In the genomic region with DNA sequence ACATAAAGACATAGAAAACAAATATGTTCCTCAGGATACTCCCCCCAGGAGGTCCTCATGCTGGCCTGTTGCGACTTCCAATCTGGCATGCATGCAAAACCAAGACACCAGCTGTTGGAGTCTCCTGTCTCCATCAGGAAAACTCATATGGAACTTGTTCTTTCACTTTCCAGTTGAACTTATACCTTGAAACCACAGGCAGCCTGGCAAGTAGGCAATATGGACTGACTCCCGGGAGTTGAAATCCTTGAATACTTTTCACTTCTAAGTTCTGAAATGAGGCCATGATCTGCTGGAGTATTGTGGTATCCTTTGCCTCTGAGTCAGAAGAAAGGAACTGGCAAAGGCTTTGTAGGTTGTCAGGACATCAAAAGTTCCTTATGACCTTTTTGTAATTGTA, we compare ENCODE assay signal across 31 cellular contexts.
DNase-seq lines count a peak whose midpoint lies in the region; TF ChIP-seq lines count a peak whose summit lies in the region.
"Had no signal": no experiment of that assay in that cellular context is flagged by ENCODE, and none has a peak within 500 bp of the region (broad histone marks: within the 10 kb centered on the region; RNA-seq: fewer than 3 reads in every experiment).

No MANE protein-coding gene starts in this region.

- no peak overlapping the region for H2BK5ac ChIP-seq in mesenchymal stem cell (ENCODE audit: low read depth, low read length, poor library complexity, severe bottlenecking)

- H3K4me1 Mint-ChIP-seq in CD8-positive, alpha-beta memory T cell = no peaks in the 10 kb centered on the region
- H3K4me1 Mint-ChIP-seq: activated CD4-positive, alpha-beta T cell treated with anti-CD3 and anti-CD28 coated beads, Interleukin-2, amount 10 ng/mL, durations not matched to agents 7 days and 5 days; activated naive CD8-positive, alpha-beta T cell treated with anti-CD3 and anti-CD28 coated beads, Interleukin-2, amount 50 U/mL, for 24 hours; endodermal cell; natural killer cell had no signal

- H3K4me3 ChIP-seq in choroid plexus epithelial cell (ENCODE audit: low read depth, low read length) (no peak overlapping the region), mesenchymal stem cell (ENCODE audit: insufficient read depth in 1 of 2, low read depth in 1 of 2, low read length in 2 of 2) (no peak overlapping the region)
- no peak overlapping the region for H3K4me3 ChIP-seq in CD8-positive, alpha-beta memory T cell (ENCODE audit: low read length)
- H3K4me3 ChIP-seq: esophagus muscularis mucosa, PC-9, spleen had no signal

- no peak overlapping the region for H3K4ac ChIP-seq in mesenchymal stem cell (ENCODE audit: low read depth in 1 of 2, low read length in 2 of 2)

- no peaks in the 10 kb centered on the region for H3K79me1 ChIP-seq in mesenchymal stem cell (replicated peaks; ENCODE audit: low read length, poor library complexity, severe bottlenecking)

- POLR2A ChIA-PET in CD8-positive, alpha-beta memory T cell (lab: Charles Lee) = no interaction called here

- DNase-seq in AG20443 (ENCODE audit: low spot score) = peak; percentile 53
- DNase-seq in RPMI7951 (ENCODE audit: low read depth) = peak; percentile 87
- DNase-seq in choroid plexus epithelial cell (ENCODE audit: low read depth) = peak; percentile 83
- peak; percentile 2 for DNase-seq in mesenchymal stem cell
- DNase-seq in G401 (ENCODE audit: low spot score) = no peak
- no peak for DNase-seq in CD8-positive, alpha-beta memory T cell
- DNase-seq in NCI-H69 (lab: John Stamatoyannopoulos, UW) = no peak
- DNase-seq in NCI-H128 (lab: John Stamatoyannopoulos, UW; ENCODE audit: unreplicated experiment) = no peak
- DNase-seq: activated CD4-positive, alpha-beta T cell treated with anti-CD3 and anti-CD28 coated beads, Interleukin-2, amount 10 ng/mL, durations not matched to agents 7 days and 5 days; activated naive CD8-positive, alpha-beta T cell treated with anti-CD3 and anti-CD28 coated beads, Interleukin-2, amount 50 U/mL, for 24 hours; activated T-cell treated with anti-CD3 and anti-CD28 coated beads, Interleukin-2, amount 50 U/mL, for 4 hours; Calu3; cortex of kidney; endodermal cell; glutamatergic neuron; HFFc6; kidney; MV-4-11; natural killer cell; NCI-H146; NCI-H524 treated with DMSO at 0.1 percent for 48 hours; PC-9; retina; Right ventricle myocardium superior; spleen; stimulated activated CD4-positive, alpha-beta T cell treated with anti-CD3 and anti-CD28 coated beads, Interleukin-2, amount 100 ng/mL, for 48 hours; WERI-Rb-1 had no signal

- H2BK15ac ChIP-seq in mesenchymal stem cell (ENCODE audit: low read depth, poor library complexity, severe bottlenecking) = no peak overlapping the region

- no peak overlapping the region for H3K9ac ChIP-seq in mesenchymal stem cell (ENCODE audit: low read length)
- H3K9ac ChIP-seq: KMS-11 had no signal

- no peak overlapping the region for H3K4me3 Mint-ChIP-seq in CD8-positive, alpha-beta memory T cell
- H3K4me3 Mint-ChIP-seq: activated CD4-positive, alpha-beta T cell treated with anti-CD3 and anti-CD28 coated beads, Interleukin-2, amount 10 ng/mL, durations not matched to agents 7 days and 5 days; activated naive CD8-positive, alpha-beta T cell treated with anti-CD3 and anti-CD28 coated beads, Interleukin-2, amount 50 U/mL, for 24 hours; activated T-cell treated with anti-CD3 and anti-CD28 coated beads, Interleukin-2, amount 50 U/mL, for 4 hours; endodermal cell; HFFc6; natural killer cell; T-helper 2 cell treated with Interferon-gamma antibody and Interleukin-4, amounts not matched to agents 5 μg/mL and 100 μg/mL, for 36 hours had no signal

- no peak overlapping the region for H2AFZ ChIP-seq in mesenchymal stem cell (ENCODE audit: low read depth, low read length)
- H2AFZ ChIP-seq: PC-9 had no signal

- no peak overlapping the region for H2BK12ac ChIP-seq in mesenchymal stem cell (ENCODE audit: low read length in 2 of 2)

- no peaks in the 10 kb centered on the region for H3K4me1 ChIP-seq in mesenchymal stem cell (ENCODE audit: control insufficient read depth, insufficient read depth, low read depth, low read length)
- no peaks in the 10 kb centered on the region for H3K4me1 ChIP-seq in CD8-positive, alpha-beta memory T cell (ENCODE audit: insufficient read depth, low read length)
- H3K4me1 ChIP-seq: esophagus muscularis mucosa, spleen had no signal

- WGBS in mesenchymal stem cell = 84% methylated on average over 2 of the region's 2 CpGs

- no peak overlapping the region for H3K27ac ChIP-seq in mesenchymal stem cell (ENCODE audit: low read length, poor library complexity, severe bottlenecking)
- H3K27ac ChIP-seq in CD8-positive, alpha-beta memory T cell (ENCODE audit: low read depth, low read length) = no peak overlapping the region
- H3K27ac ChIP-seq: C4-2B, esophagus muscularis mucosa, KMS-11, PC-9, spleen, WERI-Rb-1 had no signal

- no peak overlapping the region for H2BK120ac ChIP-seq in mesenchymal stem cell (ENCODE audit: low read depth, low read length)

- no peaks in the 10 kb centered on the region for H3K36me3 ChIP-seq in mesenchymal stem cell (ENCODE audit: control insufficient read depth in 1 of 2, insufficient read depth in 2 of 2, low read depth in 1 of 2, low read length in 2 of 2)
- H3K36me3 ChIP-seq in CD8-positive, alpha-beta memory T cell (ENCODE audit: insufficient read depth, low read length) = no peaks in the 10 kb centered on the region
- H3K36me3 ChIP-seq: esophagus muscularis mucosa, spleen, WERI-Rb-1 had no signal

- peaks cover 0 to 4% (median 0%) of the 10 kb centered on the region in 5 donors for H3K9me3 Mint-ChIP-seq in CD8-positive, alpha-beta memory T cell
- H3K9me3 Mint-ChIP-seq: activated CD4-positive, alpha-beta T cell treated with anti-CD3 and anti-CD28 coated beads, Interleukin-2, amount 10 ng/mL, durations not matched to agents 7 days and 5 days; activated naive CD8-positive, alpha-beta T cell treated with anti-CD3 and anti-CD28 coated beads, Interleukin-2, amount 50 U/mL, for 24 hours; activated T-cell treated with anti-CD3 and anti-CD28 coated beads, Interleukin-2, amount 50 U/mL, for 4 hours; HFFc6; natural killer cell; T-helper 2 cell treated with Interferon-gamma antibody and Interleukin-4, amounts not matched to agents 5 μg/mL and 100 μg/mL, for 36 hours had no signal

- CTCF ChIA-PET in CD8-positive, alpha-beta memory T cell (lab: Charles Lee) = no interaction called here

- H3K27ac Mint-ChIP-seq in CD8-positive, alpha-beta memory T cell = peak overlapping the region in 1 of 8 donors; percentile 34
- H3K27ac Mint-ChIP-seq: activated CD4-positive, alpha-beta T cell treated with anti-CD3 and anti-CD28 coated beads, Interleukin-2, amount 10 ng/mL, durations not matched to agents 7 days and 5 days; activated naive CD8-positive, alpha-beta T cell treated with anti-CD3 and anti-CD28 coated beads, Interleukin-2, amount 50 U/mL, for 24 hours; endodermal cell; HFFc6; natural killer cell; T-helper 2 cell treated with Interferon-gamma antibody and Interleukin-4, amounts not matched to agents 5 μg/mL and 100 μg/mL, for 36 hours had no signal

- TF ChIP-seq CTCF in choroid plexus epithelial cell (conservative IDR thresholded peaks at IDR 0.05; ENCODE audit: low read depth, low read length) = no peak

- no peak overlapping the region for H4K8ac ChIP-seq in mesenchymal stem cell (ENCODE audit: low read length)

- H3K14ac ChIP-seq in mesenchymal stem cell (ENCODE audit: low read length in 2 of 2) = no peak overlapping the region

- in situ Hi-C loops in G401 (cut with HindIII; ENCODE audit: low sequenced_read_pairs) = no loop called here

- no peaks in the 10 kb centered on the region for H3K36me3 Mint-ChIP-seq in CD8-positive, alpha-beta memory T cell
- H3K36me3 Mint-ChIP-seq: natural killer cell had no signal

- H4K91ac ChIP-seq in mesenchymal stem cell (ENCODE audit: low read length) = no peak overlapping the region

- H2AK5ac ChIP-seq in mesenchymal stem cell (ENCODE audit: low read length, severe bottlenecking) = no peak overlapping the region

- no peaks in the 10 kb centered on the region for H3K27me3 Mint-ChIP-seq in CD8-positive, alpha-beta memory T cell
- H3K27me3 Mint-ChIP-seq: activated CD4-positive, alpha-beta T cell treated with anti-CD3 and anti-CD28 coated beads, Interleukin-2, amount 10 ng/mL, durations not matched to agents 7 days and 5 days; activated naive CD8-positive, alpha-beta T cell treated with anti-CD3 and anti-CD28 coated beads, Interleukin-2, amount 50 U/mL, for 24 hours had no signal

- H3K23ac ChIP-seq in mesenchymal stem cell (ENCODE audit: low read length in 2 of 2) = no peak overlapping the region

- H3K4me2 ChIP-seq in mesenchymal stem cell (ENCODE audit: low read length, poor library complexity, severe bottlenecking) = no peak overlapping the region
- H3K4me2 ChIP-seq: KMS-11, PC-9 had no signal

- no peak overlapping the region for H3K18ac ChIP-seq in mesenchymal stem cell (ENCODE audit: low read depth in 1 of 2, low read length in 2 of 2)

- H3K27me3 ChIP-seq in mesenchymal stem cell (ENCODE audit: control insufficient read depth in 1 of 2, insufficient read depth in 1 of 2, low read length in 2 of 2) = peaks cover 0 to 2% of the 10 kb centered on the region in 2 experiments
- no peaks in the 10 kb centered on the region for H3K27me3 ChIP-seq in CD8-positive, alpha-beta memory T cell (ENCODE audit: insufficient read depth, low read length, poor library complexity, severe bottlenecking)
- H3K27me3 ChIP-seq: esophagus muscularis mucosa, spleen had no signal

- H3K9me3 ChIP-seq in mesenchymal stem cell (ENCODE audit: control insufficient read depth, low read length) = peaks cover under 1% of the 10 kb centered on the region
- no peaks in the 10 kb centered on the region for H3K9me3 ChIP-seq in CD8-positive, alpha-beta memory T cell (ENCODE audit: low read length)
- H3K9me3 ChIP-seq: esophagus muscularis mucosa, spleen had no signal

Comparison
In these comparisons a context has a peak if more than half of its experiments do, and no peak if none do; other contexts are left out.
1. DNase-seq: peak in AG20443 (single experiment), RPMI7951 (single experiment), choroid plexus epithelial cell (single experiment) and mesenchymal stem cell (single experiment); none in G401 (single experiment), CD8-positive, alpha-beta memory T cell (0 of 5), NCI-H69 (single experiment) and NCI-H128 (single experiment).